13 cellular contexts compared by ENCODE assay signal in the genomic region with DNA sequence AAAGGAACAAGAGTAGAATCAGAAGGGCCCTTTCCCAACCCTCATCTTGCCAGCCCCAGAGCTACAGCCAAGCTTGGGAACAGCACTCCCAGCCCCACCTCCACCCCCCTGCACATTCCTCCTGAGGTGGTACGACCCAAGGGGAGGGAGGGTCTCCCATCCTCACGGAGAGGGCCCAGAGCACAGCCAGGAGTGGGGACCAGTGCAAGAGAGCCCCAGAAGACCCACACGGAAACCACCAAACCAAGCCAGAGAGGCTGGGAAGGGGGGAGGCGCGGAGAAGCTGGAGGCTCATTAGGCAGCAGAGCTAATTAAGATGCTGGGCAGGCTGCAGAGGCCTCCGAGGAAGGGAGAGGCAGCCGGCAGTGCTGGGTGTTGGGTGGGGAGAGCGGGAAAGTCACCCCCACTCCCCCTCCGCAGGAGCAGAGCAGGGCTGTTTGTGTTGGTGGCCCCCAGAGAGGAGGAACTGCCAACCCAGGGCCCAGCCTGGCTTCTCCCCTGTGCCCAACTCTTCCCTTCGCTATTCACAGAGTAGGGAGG. TPM values are rescaled to one million over a fixed set of nuclear protein-coding genes. Genes with fewer than 3 reads are reported as not detected.
DNase-seq lines count a peak whose midpoint lies in the region; TF ChIP-seq lines count a peak whose summit lies in the region.
"Had no signal": no experiment of that assay in that cellular context is flagged by ENCODE, and none has a peak within 500 bp of the region (broad histone marks: within the 10 kb centered on the region; RNA-seq: fewer than 3 reads in every experiment).

No MANE protein-coding gene starts in this region.

- TF ChIP-seq POLR2A in suprapubic skin (IDR thresholded peaks at IDR 0.05), result no peak

- H3K27ac ChIP-seq in suprapubic skin, result peak overlapping the region; percentile 20
- H3K27ac ChIP-seq: colonic mucosa, PC-9 had no signal

- intact Hi-C loops in activated CD4-positive, alpha-beta T cell treated with anti-CD3 and anti-CD28 coated beads, Interleukin-2, amount 10 ng/mL, durations not matched to agents 24 days and 14 days (cut with micrococcal nuclease), result loop anchor here (5.0 kb wide), 1 partner anchor 43 kb away; the partner anchor contains the start of gene PLXDC1

- TF ChIP-seq EP300 in suprapubic skin (IDR thresholded peaks at IDR 0.05), result no peak

- no peaks in the 10 kb centered on the region for H3K9me3 ChIP-seq in suprapubic skin
- H3K9me3 ChIP-seq: colonic mucosa had no signal

- H3K4me1 ChIP-seq in suprapubic skin, result peaks cover 51% of the 10 kb centered on the region
- H3K4me1 ChIP-seq: colonic mucosa had no signal

- TF ChIP-seq CTCF in suprapubic skin (IDR thresholded peaks at IDR 0.05), result no peak

- H3K4me3 ChIP-seq in suprapubic skin, result peak overlapping the region; percentile 68
- H3K4me3 ChIP-seq: colonic mucosa, PC-9 had no signal

- H3K9me3 Mint-ChIP-seq in activated CD4-positive, alpha-beta T cell treated with anti-CD3 and anti-CD28 coated beads, Interleukin-2, amount 10 ng/mL, durations not matched to agents 24 days and 14 days, result no peaks in the 10 kb centered on the region

- no peaks in the 10 kb centered on the region for H3K27me3 Mint-ChIP-seq in activated CD4-positive, alpha-beta T cell treated with anti-CD3 and anti-CD28 coated beads, Interleukin-2, amount 10 ng/mL, durations not matched to agents 24 days and 14 days

- peaks cover 44% of the 10 kb centered on the region for H3K4me1 Mint-ChIP-seq in activated CD4-positive, alpha-beta T cell treated with anti-CD3 and anti-CD28 coated beads, Interleukin-2, amount 10 ng/mL, durations not matched to agents 24 days and 14 days

- whole genome bisulfite sequencing in suprapubic skin, result 67% methylated on average over 9 of the region's 10 CpGs

- H3K36me3 Mint-ChIP-seq in activated CD4-positive, alpha-beta T cell treated with anti-CD3 and anti-CD28 coated beads, Interleukin-2, amount 10 ng/mL, durations not matched to agents 24 days and 14 days (ENCODE audit: low read depth), result peaks cover 18% of the 10 kb centered on the region

- H3K36me3 ChIP-seq in suprapubic skin, result peaks cover 26% of the 10 kb centered on the region
- H3K36me3 ChIP-seq: colonic mucosa had no signal

- H3K4me3 Mint-ChIP-seq in activated CD4-positive, alpha-beta T cell treated with anti-CD3 and anti-CD28 coated beads, Interleukin-2, amount 10 ng/mL, durations not matched to agents 24 days and 14 days, result peak overlapping the region; percentile 44

- H3K27me3 ChIP-seq in suprapubic skin, result no peaks in the 10 kb centered on the region
- H3K27me3 ChIP-seq: colonic mucosa had no signal

- no peak overlapping the region for H3K27ac Mint-ChIP-seq in activated CD4-positive, alpha-beta T cell treated with anti-CD3 and anti-CD28 coated beads, Interleukin-2, amount 10 ng/mL, durations not matched to agents 24 days and 14 days

- no peak for DNase-seq in activated CD4-positive, alpha-beta T cell treated with anti-CD3 and anti-CD28 coated beads, Interleukin-2, amount 10 ng/mL, durations not matched to agents 24 days and 14 days
- no peak for DNase-seq in activated CD4-positive, alpha-beta T cell treated with anti-CD3 and anti-CD28 coated beads, Interleukin-2, amount 50 U/mL, for 4 hours
- DNase-seq in anterior cingulate cortex (lab: John Stamatoyannopoulos, UW) (peak in 47 of 58 donors; percentile 25 to 84 (median 64)), left kidney (ENCODE audit: low read depth, low spot score) (peak; percentile 67), suprapubic skin (ENCODE audit: low spot score in 2 of 2) (no peak), D341Med (ENCODE audit: low spot score) (no peak), KG1 (lab: John Stamatoyannopoulos, UW) (no peak), AG20443 (ENCODE audit: low spot score) (no peak)
- DNase-seq: activated CD4-positive, alpha-beta T cell treated with anti-CD3 and anti-CD28 coated beads, Interleukin-2, amount 50 U/mL, for 1 hour; colonic mucosa had no signal

RNA-seq across cellular contexts. Expression of gene CACNB1, which starts 2.4 kb away (rescaled TPM):
- total RNA-seq in activated CD4-positive, alpha-beta T cell treated with anti-CD3 and anti-CD28 coated beads, Interleukin-2, amount 10 ng/mL, durations not matched to agents 24 days and 14 days, result 20.4 and 22.5 TPM in 2 replicates
- 10 to 100 TPM in 2 of 4 donors, 1 to 10 TPM in 2; 7.9 to 32.9 (median 17.1) TPM for total RNA-seq in suprapubic skin

RNA-seq across cellular contexts. Expression of gene RPL19, which starts 5.0 kb away (rescaled TPM):
- 2,240 and 2,301 TPM in 2 replicates for total RNA-seq in activated CD4-positive, alpha-beta T cell treated with anti-CD3 and anti-CD28 coated beads, Interleukin-2, amount 10 ng/mL, durations not matched to agents 24 days and 14 days
- total RNA-seq in suprapubic skin, result 1,000 to 10,000 TPM; 2,327 to 3,514 (median 3,192) TPM

RNA-seq across cellular contexts. Expression of gene ARL5C, which starts 29.1 kb away (rescaled TPM):
- not detected in 2 replicates for total RNA-seq in activated CD4-positive, alpha-beta T cell treated with anti-CD3 and anti-CD28 coated beads, Interleukin-2, amount 10 ng/mL, durations not matched to agents 24 days and 14 days
- not detected for total RNA-seq in suprapubic skin
- total RNA-seq: colonic mucosa, LHCN-M2, liver, PC-9 had no signal

RNA-seq across cellular contexts. Expression of gene STAC2, which starts 30.7 kb away (rescaled TPM):
- not detected in 2 replicates for total RNA-seq in activated CD4-positive, alpha-beta T cell treated with anti-CD3 and anti-CD28 coated beads, Interleukin-2, amount 10 ng/mL, durations not matched to agents 24 days and 14 days
- 10 to 100 TPM; 10.9 to 26.4 (median 16.5) TPM for total RNA-seq in suprapubic skin
- total RNA-seq: liver had no signal

RNA-seq across cellular contexts. Expression of gene PLXDC1, which starts 43.6 kb away (rescaled TPM):
- total RNA-seq in activated CD4-positive, alpha-beta T cell treated with anti-CD3 and anti-CD28 coated beads, Interleukin-2, amount 10 ng/mL, durations not matched to agents 24 days and 14 days, result 0.16 and 0.43 TPM in 2 replicates
- total RNA-seq in suprapubic skin, result 10 to 100 TPM in 1 of 4 donors, 1 to 10 TPM in 3; 5.3 to 14.1 (median 6.3) TPM

Comparison
In these comparisons a context has a peak if more than half of its experiments do, and no peak if none do; other contexts are left out.
1. DNase-seq: peak in anterior cingulate cortex (47 of 58) and left kidney (single experiment); none in activated CD4-positive, alpha-beta T cell treated with anti-CD3 and anti-CD28 coated beads, Interleukin-2, amount 10 ng/mL, durations not matched to agents 24 days and 14 days (single experiment), activated CD4-positive, alpha-beta T cell treated with anti-CD3 and anti-CD28 coated beads, Interleukin-2, amount 50 U/mL, for 4 hours (0 of 2), suprapubic skin (0 of 2), D341Med (single experiment), KG1 (single experiment) and AG20443 (single experiment).